ENCODE assay signal across 8 cellular contexts in genomic region chr10:44979281-44980181, GRCh38. TPM values are rescaled to one million over a fixed set of nuclear protein-coding genes. Genes with fewer than 3 reads are reported as not detected.
DNase-seq lines count a peak whose midpoint lies in the region; ATAC-seq and TF ChIP-seq lines count a peak whose summit lies in the region.

No MANE protein-coding gene starts in this region.

- DNase-seq in mammary epithelial cell: peak; percentile 56
- DNase-seq in lower lobe of right lung: no peak
- peak; percentile 59 to 73 for DNase-seq in suprapubic skin (ENCODE audit: low spot score in 2 of 2)
- DNase-seq in activated T-cell treated with anti-CD3 and anti-CD28 coated beads for 4 hours: no peak
- no peak for DNase-seq in GM10266 (ENCODE audit: extremely low spot score)
- DNase-seq in GM20000 (ENCODE audit: low spot score): no peak

- no peak for TF ChIP-seq EP300 in suprapubic skin (IDR thresholded peaks at IDR 0.05)

- H3K36me3 ChIP-seq in KMS-11 (ENCODE audit: insufficient read depth) (peaks cover 3% of the 10 kb centered on the region; the same call in 1 of the 2 replicates), mammary epithelial cell (ENCODE audit: insufficient read depth, low read length) (peaks cover 5% of the 10 kb centered on the region), lower lobe of right lung (peaks cover 24% of the 10 kb centered on the region), suprapubic skin (peaks cover under 1% of the 10 kb centered on the region)

- H4K20me1 ChIP-seq in KMS-11 (ENCODE audit: insufficient read depth) (no peaks in the 10 kb centered on the region), mammary epithelial cell (ENCODE audit: insufficient read depth, low read length) (no peaks in the 10 kb centered on the region)

- H2AFZ ChIP-seq in KMS-11 (ENCODE audit: low read depth): no peak overlapping the region
- peak overlapping the region; percentile 59 for H2AFZ ChIP-seq in mammary epithelial cell (ENCODE audit: low read depth, low read length)

- peaks cover 41% of the 10 kb centered on the region for H3K79me2 ChIP-seq in KMS-11 (ENCODE audit: insufficient read depth, low read depth)
- peaks cover 30% of the 10 kb centered on the region for H3K79me2 ChIP-seq in mammary epithelial cell (ENCODE audit: insufficient read depth, low read length)

- no TSS peak for BruUV-seq in mammary epithelial cell (replicated peaks; lab: Mats Ljungman, UMichigan)

- TF ChIP-seq POLR2A in suprapubic skin (IDR thresholded peaks at IDR 0.05): no peak

- no peaks in the 10 kb centered on the region for H3K9me3 ChIP-seq in mammary epithelial cell (replicated peaks; ENCODE audit: insufficient read depth, low read length)
- H3K9me3 ChIP-seq in lower lobe of right lung: no peaks in the 10 kb centered on the region
- H3K9me3 ChIP-seq in suprapubic skin: no peaks in the 10 kb centered on the region

- H3K4me1 ChIP-seq in KMS-11 (ENCODE audit: low read depth, poor library complexity, severe bottlenecking) (peaks cover 59% of the 10 kb centered on the region), mammary epithelial cell (ENCODE audit: insufficient read depth, low read length) (peaks cover 71% of the 10 kb centered on the region), lower lobe of right lung (peaks cover 93% of the 10 kb centered on the region), suprapubic skin (peaks cover 58% of the 10 kb centered on the region)

- peak overlapping the region; percentile 57; the same call in 1 of the 2 replicates for H3K27ac ChIP-seq in KMS-11
- peak overlapping the region; percentile 95 for H3K27ac ChIP-seq in mammary epithelial cell (ENCODE audit: insufficient read depth, low read depth, low read length)
- H3K27ac ChIP-seq in lower lobe of right lung: peak overlapping the region; percentile 90
- H3K27ac ChIP-seq in suprapubic skin: peak overlapping the region; percentile 82

- no peak for ATAC-seq in lower lobe of right lung
- ATAC-seq in HG03354 (IDR thresholded peaks at IDR 0.05; ENCODE audit: poor library complexity, severe bottlenecking, unreplicated experiment): no peak

- in situ Hi-C loops in mammary epithelial cell (cut with MboI; ENCODE audit: low sequenced_read_pairs in 2 of 2): no loop called here

- H3K4me3 ChIP-seq in KMS-11 (IDR thresholded peaks at IDR 0.05; ENCODE audit: insufficient read depth, low read depth, low read length) (no peak overlapping the region), mammary epithelial cell (replicated peaks in 1 of 3; ENCODE audit: insufficient read depth in 1 of 3, low read depth in 2 of 3, low read length in 3 of 3) (no peak overlapping the region), lower lobe of right lung (peak overlapping the region; percentile 72), suprapubic skin (no peak overlapping the region)

- H3K9ac ChIP-seq in KMS-11 (peak overlapping the region; percentile 60; the same call in 1 of the 2 replicates), mammary epithelial cell (ENCODE audit: insufficient read depth, low read length) (peak overlapping the region; percentile 51)

- WGBS in mammary epithelial cell (ENCODE audit: low coverage, missing lambda C conversion rate): 18% methylated on average over 11 of the region's 13 CpGs
- WGBS in suprapubic skin: 67% methylated on average over 13 of the region's 13 CpGs

- dilution Hi-C loops in mammary epithelial cell (cut with HindIII; ENCODE audit: low sequenced_read_pairs): no loop called here

- H3K4me2 ChIP-seq in KMS-11 (peak overlapping the region; percentile 91), mammary epithelial cell (ENCODE audit: insufficient read depth, low read depth, low read length) (peak overlapping the region; percentile 74)

- intact Hi-C loops in mammary epithelial cell (cut with micrococcal nuclease): no loop called here
- intact Hi-C loops in lower lobe of right lung (cut with DNase I): no loop called here

- H3K27me3 ChIP-seq in KMS-11 (ENCODE audit: insufficient read depth, low read depth) (no peaks in the 10 kb centered on the region), mammary epithelial cell (ENCODE audit: insufficient read depth, low read length) (no peaks in the 10 kb centered on the region), lower lobe of right lung (ENCODE audit: low read depth) (no peaks in the 10 kb centered on the region), suprapubic skin (no peaks in the 10 kb centered on the region)

- CTCF ChIA-PET in mammary epithelial cell (lab: Charles Lee; ENCODE audit: low non-redundant PET): interaction anchor here (1.0 kb wide), 1 partner anchor 47 kb away, joined by 5 read pairs; no protein-coding TSS in a partner anchor

- no peak for TF ChIP-seq CTCF in KMS-11 (conservative IDR thresholded peaks at IDR 0.05; ENCODE audit: low read depth, low read length)
- no peak for TF ChIP-seq CTCF in mammary epithelial cell (conservative IDR thresholded peaks at IDR 0.05 in 1 of 2, IDR thresholded peaks at IDR 0.05 in 1 of 2; ENCODE audit: extremely low read depth in 1 of 2, insufficient read depth in 1 of 2, low read depth in 1 of 2, low read length in 2 of 2)
- no peak for TF ChIP-seq CTCF in lower lobe of right lung (IDR thresholded peaks at IDR 0.05)
- TF ChIP-seq CTCF in suprapubic skin (IDR thresholded peaks at IDR 0.05): no peak
- no peak for TF ChIP-seq CTCF in GM10266 (IDR thresholded peaks at IDR 0.05; ENCODE audit: control insufficient read depth, insufficient read depth, low read depth, missing control alignments)
- TF ChIP-seq CTCF in GM20000 (IDR thresholded peaks at IDR 0.05; ENCODE audit: extremely low read depth, missing control alignments): no peak

RNA-seq across cellular contexts. Expression of gene DEPP1, which starts 0.9 kb away (rescaled TPM):
- total RNA-seq in mammary epithelial cell (10 to 100 TPM; 25.0 to 45.6 TPM), lower lobe of right lung (108 TPM), suprapubic skin (100 to 1,000 TPM in 1 of 4 donors, 10 to 100 TPM in 3; 27.5 to 101 (median 38.2) TPM)
- 139 TPM for polyA plus RNA-seq in mammary epithelial cell
- polyA minus RNA-seq in mammary epithelial cell: 230 TPM

RNA-seq across cellular contexts. Expression of gene RASSF4, which starts 19.9 kb away (rescaled TPM):
- 1 to 10 TPM; 1.4 to 4.0 TPM for total RNA-seq in mammary epithelial cell
- 3.4 TPM for polyA plus RNA-seq in mammary epithelial cell
- 8.9 TPM for polyA minus RNA-seq in mammary epithelial cell
- total RNA-seq in lower lobe of right lung: 49.0 TPM
- 10 to 100 TPM in 2 of 4 donors, 1 to 10 TPM in 2; 4.4 to 23.3 (median 12.9) TPM for total RNA-seq in suprapubic skin

RNA-seq across cellular contexts. Expression of gene ZNF22, which starts 21.2 kb away (rescaled TPM):
- 1 to 10 TPM; 7.2 to 7.7 TPM for total RNA-seq in mammary epithelial cell
- 2.7 TPM for polyA plus RNA-seq in mammary epithelial cell
- 1.9 TPM for polyA minus RNA-seq in mammary epithelial cell
- total RNA-seq in lower lobe of right lung: 22.1 TPM
- total RNA-seq in suprapubic skin: 10 to 100 TPM in 1 of 4 donors, 1 to 10 TPM in 3; 6.7 to 15.1 (median 8.5) TPM

Comparison
In these comparisons a context has a peak if more than half of its experiments do, and no peak if none do; other contexts are left out.
1. DNase-seq: peak in mammary epithelial cell (single experiment) and suprapubic skin (2 of 2); none in lower lobe of right lung (single experiment), activated T-cell treated with anti-CD3 and anti-CD28 coated beads for 4 hours (single experiment), GM10266 (single experiment) and GM20000 (single experiment).
2. Peak in every context shown above with its lines, with median percentiles within 50 percentile points of each other: H3K27ac ChIP-seq.